8 cellular contexts compared by ENCODE assay signal in the genomic region with DNA sequence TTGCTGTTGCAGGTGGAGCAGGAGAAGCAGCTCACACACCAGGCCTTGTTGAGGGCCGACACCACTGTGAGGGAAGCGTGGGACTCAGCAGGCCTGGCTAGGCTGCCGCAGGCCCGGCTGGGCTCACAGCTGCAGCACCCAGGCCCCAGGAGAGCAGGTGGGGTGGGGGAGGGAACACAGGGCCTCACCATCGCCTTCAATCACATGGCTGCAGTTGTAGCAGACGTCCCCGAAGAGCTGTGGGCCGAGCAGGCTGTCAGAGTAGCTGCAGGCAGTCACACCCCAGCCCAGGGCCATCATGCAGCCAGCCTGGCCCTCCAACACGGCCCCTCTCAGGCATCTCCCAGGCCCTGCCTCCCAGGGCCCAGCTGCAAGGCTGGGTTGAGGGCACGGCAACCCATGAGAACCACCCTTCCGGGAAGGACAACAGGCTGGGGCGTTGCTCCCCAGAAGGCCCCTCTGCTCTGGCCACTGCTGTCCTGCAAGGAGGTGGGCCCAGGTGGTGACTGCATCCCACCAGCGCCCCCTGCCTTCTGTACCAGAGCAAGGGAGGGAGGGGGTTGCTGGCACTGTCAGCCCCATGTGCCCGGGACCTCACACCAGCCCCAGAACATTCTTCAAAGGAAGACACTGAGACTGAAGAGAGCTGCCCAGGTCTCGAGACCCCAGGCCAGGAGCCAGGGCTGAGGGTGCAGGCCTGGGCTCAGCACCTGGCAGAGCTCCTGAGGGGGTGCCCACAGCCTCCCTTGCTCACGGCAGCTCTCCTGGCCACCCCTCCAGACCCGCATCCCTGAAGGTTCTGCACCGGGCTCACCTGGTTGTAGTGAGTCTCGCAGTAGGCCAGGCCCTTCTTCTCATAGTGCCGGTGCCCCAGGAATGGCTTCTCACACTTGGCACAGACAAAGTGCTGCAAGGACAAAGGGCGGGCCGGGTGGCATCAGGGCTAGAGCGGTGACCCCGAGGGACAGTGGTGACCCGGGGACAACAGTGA. TPM values are rescaled to one million over a fixed set of nuclear protein-coding genes. Genes with fewer than 3 reads are reported as not detected.
DNase-seq lines count a peak whose midpoint lies in the region; ATAC-seq, FAIRE-seq and TF ChIP-seq lines count a peak whose summit lies in the region.

No MANE protein-coding gene starts in this region.

- H3K79me2 ChIP-seq in HepG2 (ENCODE audit: insufficient read depth, low read length), result no peaks in the 10 kb centered on the region

- no peaks in the 10 kb centered on the region for H3K36me3 Mint-ChIP-seq in activated T-cell treated with anti-CD3 and anti-CD28 coated beads, Interleukin-2, amount 50 U/mL, for 4 hours (ENCODE audit: insufficient read depth)

- no peak for DNase-seq in activated T-cell treated with anti-CD3 and anti-CD28 coated beads, Interleukin-2, amount 50 U/mL, for 4 hours
- DNase-seq in HepG2 (ENCODE audit: low spot score), result peak; percentile 44
- DNase-seq in NCI-H1092 (lab: John Stamatoyannopoulos, UW), result no peak
- no peak for DNase-seq in HUDEP-2 (lab: John Stamatoyannopoulos, UW; ENCODE audit: unreplicated experiment in 76 of 76)
- DNase-seq in DMS153 treated with DMSO at 0.1 percent for 48 hours (lab: John Stamatoyannopoulos, UW; ENCODE audit: unreplicated experiment), result no peak

- peak; percentile 46; the same call in 1 of the 2 replicates for TF ChIP-seq RAD21 in HepG2 (CRISPR knock-in tag; IDR thresholded peaks at IDR 0.05)

- no peaks in the 10 kb centered on the region for H4K20me1 ChIP-seq in HepG2 (ENCODE audit: insufficient read depth, low read length)

- intact Hi-C loops in HepG2 (cut with micrococcal nuclease; ENCODE audit: unreplicated experiment), result loop anchor here (10.0 kb wide), 1 partner anchor 106 kb away; the partner anchor contains the start of gene MYO7B

- CTCF ChIA-PET in HepG2 (lab: Yijun Ruan, JAX; ENCODE audit: low intra/inter-chr PET ratio, low total read pairs), result interaction anchor here (1.2 kb wide), 1 partner anchor 10 kb away, joined by 3 read pairs; no protein-coding TSS in a partner anchor

- TF ChIP-seq POLR2A in HepG2 (IDR thresholded peaks at IDR 0.05; ENCODE audit: insufficient read depth in 1 of 2, low read depth in 2 of 2, low read length in 2 of 2), result no peak

- H3K27me3 Mint-ChIP-seq in activated T-cell treated with anti-CD3 and anti-CD28 coated beads, Interleukin-2, amount 50 U/mL, for 4 hours (ENCODE audit: low read depth), result no peaks in the 10 kb centered on the region

- peak; percentile 53 for ATAC-seq in HG03025 (IDR thresholded peaks at IDR 0.05; ENCODE audit: low FRiP score, unreplicated experiment)
- peak; percentile 21 to 26 for ATAC-seq in activated T-cell treated with anti-CD3 and anti-CD28 coated beads, Interleukin-2, amount 50 U/mL, for 4 hours
- ATAC-seq in HepG2, result peak; percentile 62
- ATAC-seq in HG02938 (IDR thresholded peaks at IDR 0.05; ENCODE audit: unreplicated experiment), result no peak

- H2AFZ ChIP-seq in HepG2 (ENCODE audit: low read length), result no peak overlapping the region

- H3K4me3 Mint-ChIP-seq in activated T-cell treated with anti-CD3 and anti-CD28 coated beads, Interleukin-2, amount 50 U/mL, for 4 hours, result peak overlapping the region; percentile 50

- no peak for FAIRE-seq in HepG2 (lab: Jason Lieb, UNC)

- in situ Hi-C loops in HepG2 (cut with HindIII; ENCODE audit: extremely low pct_ligation_motif_present, low pct_unique_long_range_greater_than_20kb), result no loop called here

- H3K4me1 Mint-ChIP-seq in activated T-cell treated with anti-CD3 and anti-CD28 coated beads, Interleukin-2, amount 50 U/mL, for 4 hours (ENCODE audit: low read depth), result peaks cover 55% of the 10 kb centered on the region

- peaks cover 16 to 61% of the 10 kb centered on the region in 2 experiments for H3K27me3 ChIP-seq in HepG2 (ENCODE audit: control insufficient read depth in 1 of 2, insufficient read depth in 2 of 2, low read length in 2 of 2)

- peaks cover 66% of the 10 kb centered on the region for H3K4me1 ChIP-seq in HepG2 (ENCODE audit: insufficient read depth, low read length)

- peak overlapping the region; percentile 60 for H3K9ac ChIP-seq in HepG2 (ENCODE audit: insufficient read depth, low read depth, low read length)

- no peaks in the 10 kb centered on the region for H3K36me3 ChIP-seq in HepG2 (replicated peaks in 1 of 2; ENCODE audit: control insufficient read depth in 1 of 2, insufficient read depth in 2 of 2, low read length in 2 of 2)

- BruUV-seq in HepG2 (replicated peaks; lab: Mats Ljungman, UMichigan), result no TSS peak

- H3K27ac ChIP-seq in HepG2 (ENCODE audit: extremely low read length, insufficient read depth, low read length), result no peak overlapping the region

- POLR2A ChIA-PET in HepG2 (lab: Yijun Ruan, JAX), result interaction anchor here (0.7 kb wide), 1 partner anchor 10 kb away, joined by 3 read pairs; no protein-coding TSS in a partner anchor

- peak overlapping the region; percentile 84 for H3K4me2 ChIP-seq in HepG2 (ENCODE audit: low read depth, low read length)

- WGBS in HepG2 (ENCODE audit: low lambda C conversion rate), result 30% methylated on average over 23 of the region's 25 CpGs

- TF ChIP-seq EP300 in HepG2 (IDR thresholded peaks at IDR 0.05; ENCODE audit: low read depth in 2 of 2, low read length in 2 of 2) (no peak), HepG2 (CRISPR knock-in tag; IDR thresholded peaks at IDR 0.05; ENCODE audit: borderline replicate concordance) (no peak)

- H3K9me3 Mint-ChIP-seq in activated T-cell treated with anti-CD3 and anti-CD28 coated beads, Interleukin-2, amount 50 U/mL, for 4 hours, result no peaks in the 10 kb centered on the region

- H3K9me3 ChIP-seq in HepG2 (ENCODE audit: low read length), result no peaks in the 10 kb centered on the region

- H3K4me3 ChIP-seq in HepG2 (replicated peaks in 1 of 3; ENCODE audit: insufficient read depth in 1 of 3, low read depth in 2 of 3, low read length in 3 of 3), result peak overlapping the region; percentile 3 to 64 (median 48); a peak in 5 of 6 replicates

- TF ChIP-seq CTCF in GM12874 (IDR thresholded peaks at IDR 0.05; ENCODE audit: insufficient read depth, low read depth, low read length), result peak; percentile 44
- peak; percentile 81 for TF ChIP-seq CTCF in HepG2 (CRISPR knock-in tag; IDR thresholded peaks at IDR 0.05)

TF ChIP-seq in HepG2, 621 proteins besides CTCF, POLR2A, EP300 and RAD21 (continues in another document):
- TF ChIP-seq ZNF446 (CRISPR knock-in tag; IDR thresholded peaks at IDR 0.05) (peak; percentile 14; the same call in 1 of the 2 replicates), MBNL3 (CRISPR knock-in tag; conservative IDR thresholded peaks at IDR 0.05) (no peak), ZNF235 (CRISPR knock-in tag; IDR thresholded peaks at IDR 0.05; ENCODE audit: borderline replicate concordance) (no peak)

RNA-seq across cellular contexts. Expression of gene GPR17, which starts 5.6 kb away (rescaled TPM):
- not detected for total RNA-seq in activated T-cell treated with anti-CD3 and anti-CD28 coated beads, Interleukin-2, amount 50 U/mL, for 4 hours
- not detected in 2 replicates for total RNA-seq in HepG2 (2016; rRNA removed; fragmentation: Illumina TruSeq; extraction: Trizol)
- not detected in 2 replicates for total RNA-seq in HepG2 (2016; cell fraction: cytosol; rRNA removed; fragmentation: Illumina TruSeq; extraction: Trizol; ENCODE audit: low read depth)
- not detected in 2 replicates for total RNA-seq in HepG2 (2016; cell fraction: insoluble cytoplasmic fraction; rRNA removed; fragmentation: Illumina TruSeq; extraction: Trizol)
- total RNA-seq in HepG2 (2016; cell fraction: membrane; rRNA removed; fragmentation: Illumina TruSeq; extraction: Trizol), result not detected in 2 replicates
- not detected in 2 replicates for total RNA-seq in HepG2 (2016; cell fraction: nucleus; rRNA removed; fragmentation: Illumina TruSeq; extraction: Trizol)
- not detected in 2 replicates for polyA plus RNA-seq in HepG2 (2011; rRNA removed)
- polyA plus RNA-seq in HepG2 (2011; cell fraction: cytosol; rRNA removed), result not detected in 2 replicates
- not detected in 2 replicates for polyA plus RNA-seq in HepG2 (2011; cell fraction: nucleus; rRNA removed)
- not detected in 2 replicates for polyA plus RNA-seq in HepG2 (2012)
- not detected in 2 replicates for polyA plus RNA-seq in HepG2 (2016; cell fraction: cytosol; fragmentation: Illumina TruSeq; extraction: Trizol; ENCODE audit: low read depth)
- polyA plus RNA-seq in HepG2 (2016; cell fraction: insoluble cytoplasmic fraction; fragmentation: Illumina TruSeq; extraction: Trizol; ENCODE audit: low read depth), result not detected in 2 replicates
- not detected in 2 replicates for polyA plus RNA-seq in HepG2 (2016; cell fraction: membrane; fragmentation: Illumina TruSeq; extraction: Trizol; ENCODE audit: low read depth)
- polyA plus RNA-seq in HepG2 (2016; cell fraction: nucleus; fragmentation: Illumina TruSeq; extraction: Trizol; ENCODE audit: insufficient read depth, low read depth), result not detected in 2 replicates
- polyA minus RNA-seq in HepG2 (2011; rRNA and poly(A)+ RNA removed; ENCODE audit: low replicate concordance), result 0.08 TPM in 1 of 2 replicates, not detected in the other
- polyA minus RNA-seq in HepG2 (2011; cell fraction: cytosol; rRNA and poly(A)+ RNA removed), result not detected in 2 replicates
- polyA minus RNA-seq in HepG2 (2011; cell fraction: nucleus; rRNA and poly(A)+ RNA removed), result not detected in 2 replicates

RNA-seq across cellular contexts. Expression of gene LIMS2, which starts 35.0 kb away (rescaled TPM):
- 1 to 10 TPM; 4.4 to 8.8 (median 5.2) TPM for total RNA-seq in activated T-cell treated with anti-CD3 and anti-CD28 coated beads, Interleukin-2, amount 50 U/mL, for 4 hours
- 0.90 and 1.0 TPM in 2 replicates for total RNA-seq in HepG2 (2016; rRNA removed; fragmentation: Illumina TruSeq; extraction: Trizol)
- 1.9 and 3.6 TPM in 2 replicates for total RNA-seq in HepG2 (2016; cell fraction: cytosol; rRNA removed; fragmentation: Illumina TruSeq; extraction: Trizol; ENCODE audit: low read depth)
- total RNA-seq in HepG2 (2016; cell fraction: insoluble cytoplasmic fraction; rRNA removed; fragmentation: Illumina TruSeq; extraction: Trizol), result 0.85 and 1.2 TPM in 2 replicates
- 2.6 and 3.9 TPM in 2 replicates for total RNA-seq in HepG2 (2016; cell fraction: membrane; rRNA removed; fragmentation: Illumina TruSeq; extraction: Trizol)
- total RNA-seq in HepG2 (2016; cell fraction: nucleus; rRNA removed; fragmentation: Illumina TruSeq; extraction: Trizol), result 0.56 and 0.81 TPM in 2 replicates
- polyA plus RNA-seq in HepG2 (2011; rRNA removed), result 1.9 and 2.0 TPM in 2 replicates
- polyA plus RNA-seq in HepG2 (2011; cell fraction: cytosol; rRNA removed), result 2.1 and 3.1 TPM in 2 replicates
- polyA plus RNA-seq in HepG2 (2011; cell fraction: nucleus; rRNA removed), result 2.0 and 2.2 TPM in 2 replicates
- polyA plus RNA-seq in HepG2 (2012), result 2.1 and 3.9 TPM in 2 replicates
- polyA plus RNA-seq in HepG2 (2016; cell fraction: cytosol; fragmentation: Illumina TruSeq; extraction: Trizol; ENCODE audit: low read depth), result 8.9 and 10.7 TPM in 2 replicates
- 2.4 and 3.4 TPM in 2 replicates for polyA plus RNA-seq in HepG2 (2016; cell fraction: insoluble cytoplasmic fraction; fragmentation: Illumina TruSeq; extraction: Trizol; ENCODE audit: low read depth)
- 8.6 and 9.2 TPM in 2 replicates for polyA plus RNA-seq in HepG2 (2016; cell fraction: membrane; fragmentation: Illumina TruSeq; extraction: Trizol; ENCODE audit: low read depth)
- polyA plus RNA-seq in HepG2 (2016; cell fraction: nucleus; fragmentation: Illumina TruSeq; extraction: Trizol; ENCODE audit: insufficient read depth, low read depth), result 1.5 TPM in 2 replicates
- polyA minus RNA-seq in HepG2 (2011; rRNA and poly(A)+ RNA removed; ENCODE audit: low replicate concordance), result 0.07 and 4.5 TPM in 2 replicates
- 1.2 and 1.9 TPM in 2 replicates for polyA minus RNA-seq in HepG2 (2011; cell fraction: cytosol; rRNA and poly(A)+ RNA removed)
- polyA minus RNA-seq in HepG2 (2011; cell fraction: nucleus; rRNA and poly(A)+ RNA removed), result 1.2 and 1.6 TPM in 2 replicates
